9 cellular contexts compared by ENCODE assay signal in the genomic region with DNA sequence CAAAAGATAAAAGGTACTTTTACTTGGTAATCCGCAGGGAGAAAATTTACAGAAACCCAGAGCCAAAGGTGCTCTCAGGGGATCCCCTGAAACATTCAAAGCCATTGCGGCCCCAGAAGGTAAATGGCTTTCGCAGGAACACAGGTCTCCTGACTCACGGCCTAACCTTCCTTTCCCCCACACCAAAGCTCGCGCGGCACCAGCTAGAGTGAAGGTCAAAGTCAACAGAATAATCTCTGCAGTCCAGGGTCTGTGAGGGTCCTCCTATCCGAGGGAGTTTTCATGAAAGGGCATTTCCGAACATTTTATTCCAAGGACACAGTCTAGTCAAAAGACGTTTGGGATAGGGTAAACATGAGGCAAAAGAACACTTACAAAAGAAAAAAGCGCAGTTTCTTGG. TPM values are rescaled to one million over a fixed set of nuclear protein-coding genes. Genes with fewer than 3 reads are reported as not detected.
A peak's percentile ranks its signal among the peaks of the same experiment; 100 is the strongest.
DNase-seq lines count a peak whose midpoint lies in the region; ATAC-seq and TF ChIP-seq lines count a peak whose summit lies in the region.
"Had no signal": no experiment of that assay in that cellular context is flagged by ENCODE, and none has a peak within 500 bp of the region (broad histone marks: within the 10 kb centered on the region; RNA-seq: fewer than 3 reads in every experiment).

No MANE protein-coding gene starts in this region.

- H2AFZ ChIP-seq in parathyroid adenoma = peak overlapping the region; percentile 93

- no peaks in the 10 kb centered on the region for H3K79me2 ChIP-seq in parathyroid adenoma

- DNase-seq in G401 (ENCODE audit: low spot score) (peak; percentile 49), SJCRH30 (no peak), fibroblast of the aortic adventitia (ENCODE audit: low read depth) (no peak), activated gamma-delta T cell (lab: John Stamatoyannopoulos, UW) (no peak)
- DNase-seq in activated T-cell treated with anti-CD3 and anti-CD28 coated beads, Interleukin-2, amount 50 U/mL, for 48 hours = no peak

- H3K4me3 ChIP-seq in SJCRH30 (peak overlapping the region; percentile 29; the same call in 1 of the 2 replicates), fibroblast of the aortic adventitia (ENCODE audit: low read depth, low read length) (peak overlapping the region; percentile 83), parathyroid adenoma (ENCODE audit: low read depth, low read length) (peak overlapping the region; percentile 79)

- no peak overlapping the region for H3K27ac ChIP-seq in SJCRH30
- peak overlapping the region; percentile 80 for H3K27ac ChIP-seq in parathyroid adenoma

- H3K27me3 ChIP-seq in SJCRH30 (peaks cover 2% of the 10 kb centered on the region; the same call in 1 of the 2 replicates), parathyroid adenoma (ENCODE audit: control insufficient read depth, insufficient read depth, low read length) (no peaks in the 10 kb centered on the region)

- no peaks in the 10 kb centered on the region for H3K36me3 ChIP-seq in SJCRH30
- H3K36me3 ChIP-seq in parathyroid adenoma (ENCODE audit: control insufficient read depth, insufficient read depth, low read length) = no peaks in the 10 kb centered on the region

- H3K9me3 ChIP-seq in SJCRH30 (replicated peaks) (no peaks in the 10 kb centered on the region), parathyroid adenoma (ENCODE audit: control insufficient read depth, low read length) (no peaks in the 10 kb centered on the region)

- H3K4me1 ChIP-seq in SJCRH30 (no peaks in the 10 kb centered on the region), parathyroid adenoma (peaks cover 6% of the 10 kb centered on the region)

- in situ Hi-C loops in G401 (cut with HindIII; ENCODE audit: low sequenced_read_pairs) = no loop called here

- TF ChIP-seq CTCF in fibroblast of the aortic adventitia (IDR thresholded peaks at IDR 0.05; ENCODE audit: insufficient read depth, low read length) = no peak
- no peak for TF ChIP-seq CTCF in parathyroid adenoma (IDR thresholded peaks at IDR 0.05)

- H3K9ac ChIP-seq in parathyroid adenoma = no peak overlapping the region

- peak overlapping the region; percentile 94 for H3K4me2 ChIP-seq in parathyroid adenoma (ENCODE audit: low read length)

- ATAC-seq in GM21381 (IDR thresholded peaks at IDR 0.05; ENCODE audit: unreplicated experiment) (no peak), HG02763 (IDR thresholded peaks at IDR 0.05; ENCODE audit: unreplicated experiment) (no peak)

RNA-seq across cellular contexts. Expression of gene STEAP2, which starts 0.6 kb away (rescaled TPM):
- 0.10 and 0.80 TPM in 2 replicates for total RNA-seq in G401 (2014; rRNA removed; shearing (Covaris generic))
- total RNA-seq in SJCRH30 (2014; rRNA removed; shearing (Covaris generic)) = 0.08 and 0.10 TPM in 2 replicates
- 16.0 and 28.4 TPM in 2 replicates for total RNA-seq in fibroblast of the aortic adventitia (ENCODE audit: low replicate concordance)

RNA-seq across cellular contexts. Expression of gene CFAP69, which starts 34.0 kb away (rescaled TPM):
- 1.4 and 3.3 TPM in 2 replicates for total RNA-seq in G401 (2014; rRNA removed; shearing (Covaris generic))
- total RNA-seq in SJCRH30 (2014; rRNA removed; shearing (Covaris generic)) = 0.76 and 1.8 TPM in 2 replicates
- total RNA-seq in fibroblast of the aortic adventitia (ENCODE audit: low replicate concordance) = 3.2 and 6.4 TPM in 2 replicates
- total RNA-seq: T-helper 1 cell treated with Interleukin-12 subunit alpha and Interleukin-12 subunit beta and Interleukin-4 antibody, amounts not matched to agents 30 ng/mL and 1 ng/mL, for 36 hours had no signal

RNA-seq across cellular contexts. Expression of gene STEAP1, which starts 56.7 kb away (rescaled TPM):
- total RNA-seq in G401 (2014; rRNA removed; shearing (Covaris generic)) = not detected in 2 replicates
- total RNA-seq in SJCRH30 (2014; rRNA removed; shearing (Covaris generic)) = 0.55 TPM in 1 of 2 replicates, not detected in the other
- total RNA-seq in fibroblast of the aortic adventitia (ENCODE audit: low replicate concordance) = 23.5 and 83.4 TPM in 2 replicates

Comparison
In these comparisons a context has a peak if more than half of its experiments do, and no peak if none do; other contexts are left out.
1. H3K4me3 ChIP-seq: peak in every context shown above with its lines; median percentile 83 in fibroblast of the aortic adventitia; 79 in parathyroid adenoma; 29 in SJCRH30.
2. RNA of gene STEAP1, which starts 56.7 kb away (total RNA-seq): 23.5 to 83.4 TPM in fibroblast of the aortic adventitia; 0.55 TPM in SJCRH30 and not detected in G401; every median in the first group is over 10 times any median in the second.